14 cellular contexts compared by ENCODE assay signal in the genomic region with DNA sequence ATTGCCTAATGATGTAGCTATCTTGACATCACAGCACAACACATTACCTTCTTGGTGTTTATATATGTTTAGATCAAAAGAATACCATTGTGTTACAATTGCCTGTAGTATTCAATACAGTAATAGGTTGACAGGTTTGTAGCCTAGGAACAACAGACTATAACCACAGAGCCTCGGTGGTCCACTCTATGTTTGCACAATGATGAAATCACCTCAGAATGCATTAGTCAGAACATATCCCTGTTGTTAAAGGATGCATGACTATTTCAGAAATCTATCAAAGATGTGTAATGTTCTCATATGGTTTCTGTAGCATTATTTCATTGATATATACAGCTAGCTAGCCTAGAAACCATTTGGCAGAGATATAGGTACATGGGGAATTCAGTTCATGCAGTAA. TPM values are rescaled to one million over a fixed set of nuclear protein-coding genes. Genes with fewer than 3 reads are reported as not detected.
DNase-seq lines count a peak whose midpoint lies in the region; ATAC-seq and TF ChIP-seq lines count a peak whose summit lies in the region.
"Had no signal": no experiment of that assay in that cellular context is flagged by ENCODE, and none has a peak within 500 bp of the region (broad histone marks: within the 10 kb centered on the region; RNA-seq: fewer than 3 reads in every experiment).

No MANE protein-coding gene starts in this region.

- TF ChIP-seq CTCF in HFFc6 (IDR thresholded peaks at IDR 0.05) = no peak

- peak overlapping the region; percentile 50; the same call in 1 of the 2 replicates for H3K4me3 Mint-ChIP-seq in HFFc6
- H3K4me3 Mint-ChIP-seq: activated CD4-positive, alpha-beta T cell treated with anti-CD3 and anti-CD28 coated beads, Interleukin-2, amount 10 ng/mL, durations not matched to agents 7 days and 5 days; activated naive CD8-positive, alpha-beta T cell; immature natural killer cell; naive thymus-derived CD4-positive, alpha-beta T cell had no signal

- ATAC-seq in HG03378 (IDR thresholded peaks at IDR 0.05; ENCODE audit: unreplicated experiment) = no peak
- ATAC-seq: HCT116; naive thymus-derived CD4-positive, alpha-beta T cell had no signal

- peaks cover 55% of the 10 kb centered on the region for H3K4me1 Mint-ChIP-seq in HFFc6 (ENCODE audit: low read depth)

- peak; percentile 53 for DNase-seq in AG08396 (ENCODE audit: low spot score)
- peak; percentile 89 for DNase-seq in HFFc6
- DNase-seq in amniotic epithelial cell (ENCODE audit: low read depth) = peak; percentile 85
- DNase-seq in hepatic stellate cell (ENCODE audit: low spot score) = peak; percentile 39
- no peak for DNase-seq in activated gamma-delta T cell treated with Interleukin-2 at 50 U/mL for 16 hours
- DNase-seq in NOMO-1 (lab: John Stamatoyannopoulos, UW; ENCODE audit: unreplicated experiment in 2 of 2) = no peak
- no peak for DNase-seq in foreskin melanocyte
- DNase-seq: activated CD4-positive, alpha-beta T cell treated with anti-CD3 and anti-CD28 coated beads, Interleukin-2, amount 10 ng/mL, durations not matched to agents 7 days and 5 days; immature natural killer cell; naive thymus-derived CD4-positive, alpha-beta T cell; NCI-H510A treated with DMSO at 0.1 percent for 48 hours had no signal

- H3K27ac Mint-ChIP-seq in HFFc6 = peak overlapping the region; percentile 88
- H3K27ac Mint-ChIP-seq: activated CD4-positive, alpha-beta T cell treated with anti-CD3 and anti-CD28 coated beads, Interleukin-2, amount 10 ng/mL, durations not matched to agents 7 days and 5 days had no signal

- peaks cover 2% of the 10 kb centered on the region for H3K27me3 Mint-ChIP-seq in HFFc6 (ENCODE audit: insufficient read depth)
- H3K27me3 Mint-ChIP-seq: activated CD4-positive, alpha-beta T cell treated with anti-CD3 and anti-CD28 coated beads, Interleukin-2, amount 10 ng/mL, durations not matched to agents 7 days and 5 days; activated naive CD8-positive, alpha-beta T cell; naive thymus-derived CD4-positive, alpha-beta T cell had no signal

- peaks cover 25% of the 10 kb centered on the region for H3K9me3 Mint-ChIP-seq in HFFc6
- H3K9me3 Mint-ChIP-seq: immature natural killer cell had no signal

- H3K36me3 Mint-ChIP-seq in HFFc6 (ENCODE audit: low read depth) = peaks cover 52% of the 10 kb centered on the region

RNA-seq across cellular contexts. Expression of a gene that starts 8.9 kb away (rescaled TPM):
- 10 to 100 TPM; 56.8 to 77.7 (median 65.7) TPM for total RNA-seq in HFFc6 (2021; fragmentation: NEBNext Ultra II Directional; extraction: Animal tissue kit (Norgen Biotek cat#: 25700))

RNA-seq across cellular contexts. Expression of a gene that starts 11.4 kb away (rescaled TPM):
- 10 to 100 TPM; 30.1 to 46.3 (median 40.5) TPM for total RNA-seq in HFFc6 (2021; fragmentation: NEBNext Ultra II Directional; extraction: Animal tissue kit (Norgen Biotek cat#: 25700))

RNA-seq across cellular contexts. Expression of a gene that starts 17.2 kb away (rescaled TPM):
- total RNA-seq in HFFc6 (2021; fragmentation: NEBNext Ultra II Directional; extraction: Animal tissue kit (Norgen Biotek cat#: 25700)) = 100 to 1,000 TPM; 141 to 176 (median 160) TPM

Comparison
In these comparisons a context has a peak if more than half of its experiments do, and no peak if none do; other contexts are left out.
1. DNase-seq: peak in AG08396 (single experiment), HFFc6 (single experiment), amniotic epithelial cell (single experiment) and hepatic stellate cell (single experiment); none in activated gamma-delta T cell treated with Interleukin-2 at 50 U/mL for 16 hours (single experiment), NOMO-1 (0 of 2) and foreskin melanocyte (single experiment).